Comparison of ENCODE assay signal across 4 cellular contexts in the genomic region with DNA sequence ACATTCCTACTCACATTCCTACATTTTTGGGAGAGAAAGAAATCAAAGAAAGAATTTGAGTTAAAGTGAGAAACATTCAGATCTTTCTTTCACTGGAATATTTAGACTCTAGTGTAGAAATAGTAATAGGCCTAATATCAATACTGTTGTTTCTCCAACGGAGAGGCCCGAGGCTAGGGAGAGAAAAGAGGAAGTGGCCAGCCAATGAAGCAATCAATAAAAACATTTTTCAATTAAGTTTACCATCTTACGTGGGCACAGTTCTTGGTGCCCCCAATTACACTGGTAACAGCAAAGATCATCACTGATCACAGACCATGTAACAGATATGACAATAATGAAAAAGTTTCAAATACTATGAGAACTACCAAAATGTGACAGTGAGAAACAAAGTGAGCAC.
A peak's percentile ranks its signal among the peaks of the same experiment; 100 is the strongest.
TF ChIP-seq lines count a peak whose summit lies in the region.

No MANE protein-coding gene starts in this region.

TF ChIP-seq in SK-N-SH, 30 proteins besides CTCF, POLR2A, EP300 and RAD21 (continues in another document):
- TF ChIP-seq MEF2A (IDR thresholded peaks at IDR 0.05; ENCODE audit: borderline replicate concordance, low read depth), result no peak
- TF ChIP-seq TEAD4 (IDR thresholded peaks at IDR 0.05; ENCODE audit: borderline replicate concordance, insufficient read depth), result no peak
- TF ChIP-seq RFX5 (IDR thresholded peaks at IDR 0.05; ENCODE audit: low read length), result no peak
- TF ChIP-seq POLR2AphosphoS5 (IDR thresholded peaks at IDR 0.05; ENCODE audit: low read depth, low read length), result no peak
- TF ChIP-seq ELF1 (IDR thresholded peaks at IDR 0.05), result no peak
- no peak for TF ChIP-seq RCOR1 (IDR thresholded peaks at IDR 0.05; ENCODE audit: low read length)
- no peak for TF ChIP-seq RXRA (IDR thresholded peaks at IDR 0.05; ENCODE audit: borderline replicate concordance, low read depth)
- TF ChIP-seq FOXJ3 (CRISPR knock-in tag; IDR thresholded peaks at IDR 0.05), result no peak
- no peak for TF ChIP-seq SIN3A (IDR thresholded peaks at IDR 0.05; ENCODE audit: borderline replicate concordance, low read depth, low read length)
- no peak for TF ChIP-seq FOSL2 (IDR thresholded peaks at IDR 0.05; ENCODE audit: borderline replicate concordance, low read depth)
- TF ChIP-seq NFIC (IDR thresholded peaks at IDR 0.05; ENCODE audit: borderline replicate concordance), result no peak
- no peak for TF ChIP-seq CHD2 (IDR thresholded peaks at IDR 0.05; ENCODE audit: low read length, partially characterized antibody)
- TF ChIP-seq, protein P1, sequence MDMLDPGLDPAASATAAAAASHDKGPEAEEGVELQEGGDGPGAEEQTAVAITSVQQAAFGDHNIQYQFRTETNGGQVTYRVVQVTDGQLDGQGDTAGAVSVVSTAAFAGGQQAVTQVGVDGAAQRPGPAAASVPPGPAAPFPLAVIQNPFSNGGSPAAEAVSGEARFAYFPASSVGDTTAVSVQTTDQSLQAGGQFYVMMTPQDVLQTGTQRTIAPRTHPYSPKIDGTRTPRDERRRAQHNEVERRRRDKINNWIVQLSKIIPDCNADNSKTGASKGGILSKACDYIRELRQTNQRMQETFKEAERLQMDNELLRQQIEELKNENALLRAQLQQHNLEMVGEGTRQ (IDR thresholded peaks at IDR 0.05; ENCODE audit: borderline replicate concordance, low read depth, low read length), result no peak
- TF ChIP-seq, protein P2, sequence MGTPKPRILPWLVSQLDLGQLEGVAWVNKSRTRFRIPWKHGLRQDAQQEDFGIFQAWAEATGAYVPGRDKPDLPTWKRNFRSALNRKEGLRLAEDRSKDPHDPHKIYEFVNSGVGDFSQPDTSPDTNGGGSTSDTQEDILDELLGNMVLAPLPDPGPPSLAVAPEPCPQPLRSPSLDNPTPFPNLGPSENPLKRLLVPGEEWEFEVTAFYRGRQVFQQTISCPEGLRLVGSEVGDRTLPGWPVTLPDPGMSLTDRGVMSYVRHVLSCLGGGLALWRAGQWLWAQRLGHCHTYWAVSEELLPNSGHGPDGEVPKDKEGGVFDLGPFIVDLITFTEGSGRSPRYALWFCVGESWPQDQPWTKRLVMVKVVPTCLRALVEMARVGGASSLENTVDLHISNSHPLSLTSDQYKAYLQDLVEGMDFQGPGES (IDR thresholded peaks at IDR 0.05; ENCODE audit: low read depth, low read length), result no peak
- no peak for TF ChIP-seq SMC3 (IDR thresholded peaks at IDR 0.05; ENCODE audit: low read depth, low read length)

TF ChIP-seq in SK-N-SH treated with all-trans-retinoic acid at 6 μM for 48 hours, 23 proteins besides CTCF, POLR2A, EP300 and RAD21:
- TF ChIP-seq SNAI2 (CRISPR knock-in tag; IDR thresholded peaks at IDR 0.05) (no peak), TOX (CRISPR knock-in tag; IDR thresholded peaks at IDR 0.05; ENCODE audit: borderline replicate concordance) (no peak)

TF ChIP-seq in IMR-90, 13 proteins besides CTCF, POLR2A, EP300 and RAD21:
- TF ChIP-seq ELK1 (IDR thresholded peaks at IDR 0.05; ENCODE audit: borderline replicate concordance, low read depth, low read length) (no peak), MAFK (IDR thresholded peaks at IDR 0.05; ENCODE audit: low read depth, low read length) (no peak), RFX5 (IDR thresholded peaks at IDR 0.05; ENCODE audit: low read depth, low read length) (no peak), BHLHE40 (IDR thresholded peaks at IDR 0.05; ENCODE audit: low read depth, low read length) (no peak), CHD1 (IDR thresholded peaks at IDR 0.05; ENCODE audit: low read depth, low read length) (no peak), MAZ (IDR thresholded peaks at IDR 0.05; ENCODE audit: borderline replicate concordance, low read depth, low read length) (no peak), CEBPB (IDR thresholded peaks at IDR 0.05; ENCODE audit: low read depth, low read length) (no peak), FOS (IDR thresholded peaks at IDR 0.05; ENCODE audit: low read depth, low read length) (no peak), NFE2L2 (IDR thresholded peaks at IDR 0.05; ENCODE audit: low read depth, low read length) (no peak), SMC3 (IDR thresholded peaks at IDR 0.05; ENCODE audit: low read depth, low read length) (no peak)
- TF ChIP-seq, protein P1 (IDR thresholded peaks at IDR 0.05; ENCODE audit: low read depth, low read length), result no peak

TF ChIP-seq in GM12878, 131 proteins besides CTCF, POLR2A, EP300 and RAD21:
- no peak for TF ChIP-seq CBX5 (IDR thresholded peaks at IDR 0.05; ENCODE audit: low read depth)
- TF ChIP-seq SPI1 (IDR thresholded peaks at IDR 0.05; ENCODE audit: borderline replicate concordance, insufficient read depth, low read depth, low read length), result peak; percentile 36; the same call in 1 of the 2 replicates
